ENCODE assay signal across 8 cellular contexts in the genomic region with DNA sequence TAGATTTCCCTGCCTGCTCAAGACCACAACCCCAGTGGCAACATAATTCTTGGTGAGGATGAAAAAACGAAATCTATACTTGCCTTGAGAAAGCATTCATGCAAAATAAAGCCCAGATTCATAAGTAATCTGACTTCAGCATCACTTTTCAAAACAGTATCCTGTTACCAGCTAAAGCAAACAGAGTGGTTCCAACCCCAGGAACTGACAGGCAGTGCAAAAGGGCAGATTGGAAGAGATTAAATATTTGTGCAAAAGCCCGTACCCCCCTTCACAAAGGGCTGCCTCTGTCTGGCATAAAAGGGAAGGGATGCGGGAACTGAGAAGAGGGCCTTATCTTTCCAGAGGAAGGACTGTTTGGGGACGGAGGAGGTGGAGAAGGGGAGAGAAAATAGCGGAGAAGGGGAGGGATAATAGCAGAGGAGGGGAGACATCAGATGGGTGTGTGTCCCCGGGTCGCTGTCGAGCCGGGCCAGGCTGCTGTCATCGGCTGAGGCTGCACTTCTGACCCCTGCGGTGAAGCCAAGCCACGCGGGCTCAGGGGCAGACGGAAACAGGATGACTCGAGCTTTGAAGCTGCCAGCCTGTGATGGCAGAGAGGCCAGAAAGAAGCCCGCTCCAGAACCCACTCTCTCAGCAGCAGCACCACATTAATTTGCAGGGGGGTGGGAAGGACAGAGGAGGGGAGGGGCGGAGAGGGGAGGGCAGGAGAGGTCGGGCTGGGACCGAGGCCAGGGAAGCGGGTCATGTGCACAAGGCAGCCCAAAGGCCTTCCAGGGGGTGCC. TPM values are rescaled to one million over a fixed set of nuclear protein-coding genes. Genes with fewer than 3 reads are reported as not detected.
A peak's percentile ranks its signal among the peaks of the same experiment; 100 is the strongest.
DNase-seq lines count a peak whose midpoint lies in the region; ATAC-seq, FAIRE-seq and TF ChIP-seq lines count a peak whose summit lies in the region.
"Not testable (repeated sequence)": the region's sequence is repeated elsewhere in the genome, so short reads cannot be mapped to it uniquely, and the experiment has no call there.

No MANE protein-coding gene starts in this region.

- FAIRE-seq in kidney (lab: Jason Lieb, UNC), result not testable (repeated sequence)

- H2AFZ ChIP-seq in neural progenitor cell (replicated peaks), result peak overlapping the region; percentile 5

- not testable (repeated sequence) for H3K4me1 ChIP-seq in SJCRH30; kidney (ENCODE audit: control insufficient read depth in 1 of 2, insufficient read depth in 1 of 2, low read depth in 1 of 2, low read length in 2 of 2); neural progenitor cell
- H3K4me1 ChIP-seq in thoracic aorta (ENCODE audit: control insufficient read depth in 1 of 2, low read depth in 2 of 2), result peaks cover 4 to 15% of the 10 kb centered on the region in 2 donors

- H3K27me3 Mint-ChIP-seq in endothelial cell (ENCODE audit: unreplicated experiment), result not testable (repeated sequence)
- peaks cover 14% of the 10 kb centered on the region for H3K27me3 Mint-ChIP-seq in neural progenitor cell (ENCODE audit: insufficient read depth, low read depth)

- H3K27ac ChIP-seq in SJCRH30; kidney (ENCODE audit: low read depth in 2 of 2, low read length in 2 of 2); neural progenitor cell; thoracic aorta: not testable (repeated sequence)

- not testable (repeated sequence) for H3K9me3 Mint-ChIP-seq in endothelial cell (ENCODE audit: unreplicated experiment); neural progenitor cell

- intact Hi-C loops in kidney (cut with DNase I), result not testable (repeated sequence)

- not testable (repeated sequence) for H3K36me3 ChIP-seq in SJCRH30; kidney (ENCODE audit: control insufficient read depth in 1 of 2, insufficient read depth in 2 of 2, low read length in 2 of 2); neural progenitor cell; thoracic aorta

- not testable (repeated sequence) for ATAC-seq in thoracic aorta (ENCODE audit: insufficient number of reproducible peaks, low FRiP score, low read depth)

- H3K79me2 ChIP-seq in neural progenitor cell (ENCODE audit: low read depth), result not testable (repeated sequence)

- not testable (repeated sequence) for H4K20me1 ChIP-seq in neural progenitor cell (ENCODE audit: low read depth)

- not testable (repeated sequence) for H3K27me3 ChIP-seq in SJCRH30; neural progenitor cell; thoracic aorta (replicated peaks; ENCODE audit: insufficient read depth)

- DNase-seq in DMS53 treated with DMSO at 0.1 percent for 48 hours (lab: John Stamatoyannopoulos, UW; ENCODE audit: unreplicated experiment) (peak; percentile 34), MV-4-11 (lab: John Stamatoyannopoulos, UW) (peak; percentile 42), SJCRH30 (peak; percentile 58 to 61), activated gamma-delta T cell treated with Interleukin-2 at 50 U/mL for 16 hours (peak; percentile 6), endothelial cell (ENCODE audit: low spot score) (peak; percentile 10), kidney (peak; percentile 80), neural progenitor cell (ENCODE audit: low spot score) (peak; percentile 53), thoracic aorta (ENCODE audit: low spot score) (peak; percentile 15)

- H3K36me3 Mint-ChIP-seq in endothelial cell (ENCODE audit: low read depth, unreplicated experiment); neural progenitor cell: not testable (repeated sequence)

- H3K4me3 ChIP-seq in SJCRH30 (peak overlapping the region; percentile 42), thoracic aorta (peak overlapping the region; percentile 20)
- not testable (repeated sequence) for H3K4me3 ChIP-seq in kidney (ENCODE audit: low read length in 2 of 2); neural progenitor cell

- H3K4me2 ChIP-seq in neural progenitor cell, result peak overlapping the region; percentile 0

- not testable (repeated sequence) for H3K27ac Mint-ChIP-seq in endothelial cell (ENCODE audit: unreplicated experiment); neural progenitor cell

- not testable (repeated sequence) for H3K4me3 Mint-ChIP-seq in endothelial cell (ENCODE audit: unreplicated experiment)
- H3K4me3 Mint-ChIP-seq in neural progenitor cell, result peak overlapping the region; percentile 68

- not testable (repeated sequence) for TF ChIP-seq CTCF in endothelial cell (IDR thresholded peaks at IDR 0.05; ENCODE audit: unreplicated experiment); kidney (IDR thresholded peaks at IDR 0.05; ENCODE audit: borderline replicate concordance, extremely low read depth, insufficient read depth); neural progenitor cell (IDR thresholded peaks at IDR 0.05); thoracic aorta (IDR thresholded peaks at IDR 0.05)

- not testable (repeated sequence) for H3K9ac ChIP-seq in kidney (ENCODE audit: low read length in 2 of 2); neural progenitor cell

- not testable (repeated sequence) for H3K4me1 Mint-ChIP-seq in endothelial cell (ENCODE audit: unreplicated experiment)
- peaks cover 37% of the 10 kb centered on the region for H3K4me1 Mint-ChIP-seq in neural progenitor cell

- not testable (repeated sequence) for H3K9me3 ChIP-seq in SJCRH30 (replicated peaks); kidney (ENCODE audit: control insufficient read depth in 1 of 2, low read length in 2 of 2); neural progenitor cell (ENCODE audit: low read depth); thoracic aorta

- H3F3A ChIP-seq in neural progenitor cell (ENCODE audit: low read depth), result not testable (repeated sequence)

RNA-seq across cellular contexts. Expression of gene LYZL1, which starts 29.5 kb away (rescaled TPM):
- not detected in 2 replicates for total RNA-seq in SJCRH30 (2014; rRNA removed; shearing (Covaris generic))
- total RNA-seq in endothelial cell (ENCODE audit: unreplicated experiment) (not detected), kidney (not detected), neural progenitor cell (ENCODE audit: low replicate concordance) (not detected in 2 replicates), thoracic aorta (not detected)
- not detected for polyA plus RNA-seq in kidney (ENCODE audit: insufficient read depth, low read depth, low replicate concordance)

Comparison
In these comparisons a context has a peak if more than half of its experiments do, and no peak if none do; other contexts are left out.
1. DNase-seq: peak in every context shown above with its lines; median percentile 80 in kidney; 60 in SJCRH30; 53 in neural progenitor cell; 42 in MV-4-11; 34 in DMS53 treated with DMSO at 0.1 percent for 48 hours; 15 in thoracic aorta; 10 in endothelial cell; 6 in activated gamma-delta T cell treated with Interleukin-2 at 50 U/mL for 16 hours.